Comparison of ENCODE assay signal across 27 cellular contexts in genomic region chr11:95306816-95307215, GRCh38.
"Had no signal": no experiment of that assay in that cellular context is flagged by ENCODE, and none has a peak within 500 bp of the region (broad histone marks: within the 10 kb centered on the region; RNA-seq: fewer than 3 reads in every experiment).

No MANE protein-coding gene starts in this region.

- H3K27me3 Mint-ChIP-seq: activated naive CD8-positive, alpha-beta T cell treated with anti-CD3 and anti-CD28 coated beads, Interleukin-2, amount 50 U/mL, for 24 hours; naive thymus-derived CD8-positive, alpha-beta T cell; progenitor cell of endocrine pancreas had no signal

- ATAC-seq: activated CD8-positive, alpha-beta T cell treated with anti-CD3 and anti-CD28 coated beads, Interleukin-2, amount 10 ng/mL, durations not matched to agents 7 days and 5 days; activated naive CD8-positive, alpha-beta T cell treated with anti-CD3 and anti-CD28 coated beads, Interleukin-2, amount 50 U/mL, for 24 hours; body of pancreas; gastrocnemius medialis; left cardiac atrium; naive thymus-derived CD8-positive, alpha-beta T cell had no signal

- DNase-seq: activated CD4-positive, alpha-beta T cell treated with anti-CD3 and anti-CD28 coated beads, Interleukin-2, amount 50 U/mL, for 1 hour; activated CD4-positive, CD25-positive, alpha-beta regulatory T cell treated with anti-CD3 and anti-CD28 coated beads, Interleukin-2, amount 50 U/mL, for 72 hours; activated CD8-positive, alpha-beta T cell treated with anti-CD3 and anti-CD28 coated beads, Interleukin-2, amount 10 ng/mL, durations not matched to agents 7 days and 5 days; activated gamma-delta T cell; activated naive CD4-positive, alpha-beta T cell treated with anti-CD3 and anti-CD28 coated beads, Interleukin-2, amount 50 U/mL, for 16 hours; activated naive CD8-positive, alpha-beta T cell treated with anti-CD3 and anti-CD28 coated beads, Interleukin-2, amount 50 U/mL, for 24 hours; body of pancreas; cortex of kidney; endodermal cell; esophagus squamous epithelium; gastrocnemius medialis; head of caudate nucleus; islet precursor cell; left cardiac atrium; naive thymus-derived CD8-positive, alpha-beta T cell; retina; stimulated activated CD4-positive, alpha-beta T cell treated with anti-CD3 and anti-CD28 coated beads, Interleukin-2, amount 100 ng/mL, for 48 hours; stimulated activated CD8-positive, alpha-beta memory T cell treated with anti-CD3 and anti-CD28 coated beads, Interleukin-4, amount 100 ng/mL, for 48 hours; stimulated activated naive CD4-positive, alpha-beta T cell; testis; trophoblast cell; uterus had no signal

- H3K4me1 ChIP-seq: body of pancreas, gastrocnemius medialis, testis, uterus had no signal

- H3K9me3 ChIP-seq: body of pancreas, esophagus squamous epithelium, gastrocnemius medialis, testis, uterus had no signal

- H3K4me3 Mint-ChIP-seq: activated CD8-positive, alpha-beta T cell treated with anti-CD3 and anti-CD28 coated beads, Interleukin-2, amount 10 ng/mL, durations not matched to agents 7 days and 5 days; activated naive CD8-positive, alpha-beta T cell treated with anti-CD3 and anti-CD28 coated beads, Interleukin-2, amount 50 U/mL, for 24 hours; activated T-helper 1 cell treated with anti-CD3 and anti-CD28 coated beads, Interleukin-12 subunit alpha, Interleukin-12 subunit beta, Interleukin-2, Interleukin-4 antibody, amounts not matched to agents 30 ng/mL and 10 ng/mL and 1 ng/mL, durations not matched to agents 14 hours and 24 hours and 36 hours; endodermal cell; naive thymus-derived CD8-positive, alpha-beta T cell; neural progenitor cell had no signal

- H3K4me3 ChIP-seq: body of pancreas, cardiac muscle cell, esophagus squamous epithelium, gastrocnemius medialis, neural progenitor cell, testis, uterus had no signal

- H3K36me3 ChIP-seq: cardiac muscle cell, esophagus squamous epithelium, gastrocnemius medialis, neural progenitor cell, uterus had no signal

- H3K36me3 Mint-ChIP-seq: naive thymus-derived CD8-positive, alpha-beta T cell; neural progenitor cell had no signal

- H3K27ac ChIP-seq: body of pancreas, cardiac muscle cell, esophagus squamous epithelium, gastrocnemius medialis, neural progenitor cell, testis, uterus, VCaP had no signal

- H3K27me3 ChIP-seq: body of pancreas, cardiac muscle cell, esophagus squamous epithelium, gastrocnemius medialis, neural progenitor cell, testis, uterus had no signal

- H3K9me3 Mint-ChIP-seq: activated naive CD8-positive, alpha-beta T cell treated with anti-CD3 and anti-CD28 coated beads, Interleukin-2, amount 50 U/mL, for 24 hours; activated T-helper 1 cell treated with anti-CD3 and anti-CD28 coated beads, Interleukin-12 subunit alpha, Interleukin-12 subunit beta, Interleukin-2, Interleukin-4 antibody, amounts not matched to agents 30 ng/mL and 10 ng/mL and 1 ng/mL, durations not matched to agents 14 hours and 24 hours and 36 hours; naive thymus-derived CD8-positive, alpha-beta T cell; neural progenitor cell had no signal

- H3K27ac Mint-ChIP-seq: activated CD8-positive, alpha-beta T cell treated with anti-CD3 and anti-CD28 coated beads, Interleukin-2, amount 10 ng/mL, durations not matched to agents 7 days and 5 days; activated naive CD8-positive, alpha-beta T cell treated with anti-CD3 and anti-CD28 coated beads, Interleukin-2, amount 50 U/mL, for 24 hours; activated T-helper 1 cell treated with anti-CD3 and anti-CD28 coated beads, Interleukin-12 subunit alpha, Interleukin-12 subunit beta, Interleukin-2, Interleukin-4 antibody, amounts not matched to agents 30 ng/mL and 10 ng/mL and 1 ng/mL, durations not matched to agents 14 hours and 24 hours and 36 hours; endodermal cell; neural progenitor cell; progenitor cell of endocrine pancreas had no signal
